Comparison of ENCODE assay signal across 10 cellular contexts in genomic region chr6:69881322-69882151, GRCh38. TPM values are rescaled to one million over a fixed set of nuclear protein-coding genes. Genes with fewer than 3 reads are reported as not detected.
DNase-seq lines count a peak whose midpoint lies in the region; ATAC-seq, FAIRE-seq and TF ChIP-seq lines count a peak whose summit lies in the region.
"Had no signal": no experiment of that assay in that cellular context is flagged by ENCODE, and none has a peak within 500 bp of the region (broad histone marks: within the 10 kb centered on the region; RNA-seq: fewer than 3 reads in every experiment).

No MANE protein-coding gene starts in this region.

- no peaks in the 10 kb centered on the region for H3F3A ChIP-seq in OCI-LY1 (ENCODE audit: insufficient read depth, low read length)

- no peaks in the 10 kb centered on the region for H3K9me2 ChIP-seq in OCI-LY1 (ENCODE audit: low read depth, low read length)

- no peak overlapping the region for H2AFZ ChIP-seq in OCI-LY1 (ENCODE audit: low read length)

- no peaks in the 10 kb centered on the region for H3K36me3 ChIP-seq in OCI-LY1 (ENCODE audit: insufficient read depth, low read length)
- peaks cover 11% of the 10 kb centered on the region for H3K36me3 ChIP-seq in SJCRH30
- H3K36me3 ChIP-seq in uterus: no peaks in the 10 kb centered on the region

- DNase-seq in GM12892 (ENCODE audit: insufficient read length) (no peak), SJCRH30 (no peak), uterus (no peak), medulla oblongata (ENCODE audit: extremely low spot score) (no peak)
- no peak for DNase-seq in NK-92 treated with Interleukin-12 subunit alpha and Interleukin-12 subunit beta, amount 100 ng/mL, for 24 hours (lab: John Stamatoyannopoulos, UW)
- DNase-seq: mammary epithelial cell had no signal

- intact Hi-C loops in uterus (cut with DNase I; ENCODE audit: low total_unique reads): no loop called here

- TF ChIP-seq CTCF in OCI-LY1 (IDR thresholded peaks at IDR 0.05; ENCODE audit: low read length) (no peak), uterus (IDR thresholded peaks at IDR 0.05) (no peak)

- H3K4me3 ChIP-seq in OCI-LY1 (ENCODE audit: low read depth, low read length, poor library complexity, severe bottlenecking) (peak overlapping the region; percentile 29), SJCRH30 (no peak overlapping the region), uterus (no peak overlapping the region)

- peaks cover 32% of the 10 kb centered on the region for H3K4me1 ChIP-seq in OCI-LY1 (ENCODE audit: insufficient read depth, low read length, severe bottlenecking)
- no peaks in the 10 kb centered on the region for H3K4me1 ChIP-seq in SJCRH30
- H3K4me1 ChIP-seq in uterus: no peaks in the 10 kb centered on the region

- no peaks in the 10 kb centered on the region for H3K9me3 ChIP-seq in OCI-LY1 (ENCODE audit: low read length)
- H3K9me3 ChIP-seq in SJCRH30 (replicated peaks): no peaks in the 10 kb centered on the region
- H3K9me3 ChIP-seq in uterus: no peaks in the 10 kb centered on the region

- H4K20me1 ChIP-seq in OCI-LY1 (ENCODE audit: insufficient read depth, low read length): no peaks in the 10 kb centered on the region

- peak; percentile 31; the same call in 1 of the 2 replicates for TF ChIP-seq POLR2A in GM12892 (IDR thresholded peaks at IDR 0.05; ENCODE audit: low read depth, low read length)
- TF ChIP-seq POLR2A in uterus (IDR thresholded peaks at IDR 0.05): no peak

- no peak overlapping the region for H3K9ac ChIP-seq in OCI-LY1 (ENCODE audit: low read length)

- ATAC-seq in GM19463 (IDR thresholded peaks at IDR 0.05; ENCODE audit: unreplicated experiment) (peak; percentile 82), HG03060 (IDR thresholded peaks at IDR 0.05; ENCODE audit: low read depth, unreplicated experiment) (peak; percentile 73)

- peak overlapping the region; percentile 47 for H3K4me2 ChIP-seq in OCI-LY1 (ENCODE audit: low read length)

- peak overlapping the region; percentile 49 for H3K27ac ChIP-seq in OCI-LY1 (ENCODE audit: low read depth, low read length, poor library complexity, severe bottlenecking)
- H3K27ac ChIP-seq in SJCRH30: no peak overlapping the region
- H3K27ac ChIP-seq in uterus: no peak overlapping the region

- H3K27me3 ChIP-seq in OCI-LY1 (ENCODE audit: insufficient read depth, low read length) (no peaks in the 10 kb centered on the region), SJCRH30 (no peaks in the 10 kb centered on the region), uterus (no peaks in the 10 kb centered on the region)

- H3K79me2 ChIP-seq in OCI-LY1 (ENCODE audit: insufficient read depth, low read length): no peaks in the 10 kb centered on the region

- FAIRE-seq in GM12892 (lab: Jason Lieb, UNC): peak; percentile 21
- FAIRE-seq: astrocyte had no signal

RNA-seq across cellular contexts. Expression of gene COL19A1, which starts 15.2 kb away (rescaled TPM):
- polyA plus RNA-seq in GM12892 (2012; ENCODE audit: missing spikeins): 2.6 TPM
- 6.1 and 7.3 TPM in 2 replicates for total RNA-seq in SJCRH30 (2014; rRNA removed; shearing (Covaris generic))
- total RNA-seq in uterus: under 1 TPM in 2 of 4 donors, not detected in 2; under 0.01 to 0.28 TPM
- polyA plus RNA-seq: mammary epithelial cell had no signal
